15 cellular contexts compared by ENCODE assay signal in genomic region chr2:71353247-71353646, GRCh38. TPM values are rescaled to one million over a fixed set of nuclear protein-coding genes. Genes with fewer than 3 reads are reported as not detected.
DNase-seq lines count a peak whose midpoint lies in the region; ATAC-seq lines count a peak whose summit lies in the region.
"Had no signal": no experiment of that assay in that cellular context is flagged by ENCODE, and none has a peak within 500 bp of the region (broad histone marks: within the 10 kb centered on the region; RNA-seq: fewer than 3 reads in every experiment).

No MANE protein-coding gene starts in this region.

- H3K27ac Mint-ChIP-seq in activated naive CD4-positive, alpha-beta T cell treated with anti-CD3 and anti-CD28 coated beads for 36 hours: peak overlapping the region; percentile 19
- H3K27ac Mint-ChIP-seq in activated naive CD4-positive, alpha-beta T cell treated with anti-CD3 and anti-CD28 coated beads, Interleukin-2, amount 10 ng/mL, durations not matched to agents 7 days and 5 days: no peak overlapping the region
- peak overlapping the region in 1 of 2 donors; percentile 30 for H3K27ac Mint-ChIP-seq in stimulated activated naive CD8-positive, alpha-beta T cell treated with anti-CD3 and anti-CD28 coated beads, Interleukin-15, amount 100 ng/mL, for 72 hours

- no peaks in the 10 kb centered on the region for H3K9me3 Mint-ChIP-seq in activated naive CD4-positive, alpha-beta T cell treated with anti-CD3 and anti-CD28 coated beads for 36 hours
- H3K9me3 Mint-ChIP-seq in activated naive CD4-positive, alpha-beta T cell treated with anti-CD3 and anti-CD28 coated beads, Interleukin-2, amount 10 ng/mL, durations not matched to agents 7 days and 5 days: no peaks in the 10 kb centered on the region
- H3K9me3 Mint-ChIP-seq in stimulated activated naive CD8-positive, alpha-beta T cell treated with anti-CD3 and anti-CD28 coated beads, Interleukin-15, amount 100 ng/mL, for 72 hours: no peaks in the 10 kb centered on the region

- H3K36me3 Mint-ChIP-seq in activated naive CD4-positive, alpha-beta T cell treated with anti-CD3 and anti-CD28 coated beads for 36 hours (ENCODE audit: low read depth): peaks cover 37% of the 10 kb centered on the region
- peaks cover 53% of the 10 kb centered on the region for H3K36me3 Mint-ChIP-seq in activated naive CD4-positive, alpha-beta T cell treated with anti-CD3 and anti-CD28 coated beads, Interleukin-2, amount 10 ng/mL, durations not matched to agents 7 days and 5 days

- CTCF ChIA-PET in activated naive CD4-positive, alpha-beta T cell treated with anti-CD3 and anti-CD28 coated beads for 36 hours (lab: Charles Lee): interaction anchor here (1.1 kb wide), 1 partner anchor 22 kb away, joined by 4 read pairs; the partner anchor contains the start of gene ZNF638
- CTCF ChIA-PET in activated naive CD4-positive, alpha-beta T cell treated with anti-CD3 and anti-CD28 coated beads, Interleukin-2, amount 10 ng/mL, durations not matched to agents 7 days and 5 days (lab: Charles Lee): interaction anchor here (1.1 to 1.8 kb wide), 2 partner anchors 21 to 1937 kb away, joined by 4 to 8 read pairs; partner anchors contain the start of gene ZNF638

- H3K4me3 Mint-ChIP-seq in activated naive CD4-positive, alpha-beta T cell treated with anti-CD3 and anti-CD28 coated beads for 36 hours: no peak overlapping the region
- H3K4me3 Mint-ChIP-seq in activated naive CD4-positive, alpha-beta T cell treated with anti-CD3 and anti-CD28 coated beads, Interleukin-2, amount 10 ng/mL, durations not matched to agents 7 days and 5 days: no peak overlapping the region
- H3K4me3 Mint-ChIP-seq in stimulated activated naive CD8-positive, alpha-beta T cell treated with anti-CD3 and anti-CD28 coated beads, Interleukin-15, amount 100 ng/mL, for 72 hours: no peak overlapping the region

- DNase-seq in activated naive CD4-positive, alpha-beta T cell treated with anti-CD3 and anti-CD28 coated beads for 36 hours: peak; percentile 15
- DNase-seq in activated naive CD4-positive, alpha-beta T cell treated with anti-CD3 and anti-CD28 coated beads, Interleukin-2, amount 10 ng/mL, durations not matched to agents 7 days and 5 days: no peak
- no peak for DNase-seq in stimulated activated naive CD8-positive, alpha-beta T cell treated with anti-CD3 and anti-CD28 coated beads, Interleukin-15, amount 100 ng/mL, for 72 hours
- DNase-seq in NCI-H1417 treated with DMSO at 0.1 percent for 48 hours (lab: John Stamatoyannopoulos, UW) (no peak), NCI-H146 treated with DMSO at 0.1 percent for 48 hours (lab: John Stamatoyannopoulos, UW; ENCODE audit: unreplicated experiment) (no peak), Ammon's horn (ENCODE audit: low spot score) (no peak)
- DNase-seq: dermis blood vessel endothelial cell, DMS79 treated with DMSO at 0.1 percent for 48 hours, midbrain, NCI-H2171 treated with DMSO at 0.1 percent for 48 hours, Peyer's patch, posterior cingulate gyrus, uterus had no signal

- peaks cover 52% of the 10 kb centered on the region for H3K4me1 Mint-ChIP-seq in activated naive CD4-positive, alpha-beta T cell treated with anti-CD3 and anti-CD28 coated beads for 36 hours (ENCODE audit: low read depth)
- H3K4me1 Mint-ChIP-seq in activated naive CD4-positive, alpha-beta T cell treated with anti-CD3 and anti-CD28 coated beads, Interleukin-2, amount 10 ng/mL, durations not matched to agents 7 days and 5 days: peaks cover 13% of the 10 kb centered on the region
- H3K4me1 Mint-ChIP-seq in stimulated activated naive CD8-positive, alpha-beta T cell treated with anti-CD3 and anti-CD28 coated beads, Interleukin-15, amount 100 ng/mL, for 72 hours: peaks cover 49% of the 10 kb centered on the region

- intact Hi-C loops in activated naive CD4-positive, alpha-beta T cell treated with anti-CD3 and anti-CD28 coated beads for 36 hours (cut with micrococcal nuclease): loop anchor here (2.0 kb wide), 1 partner anchor 20 kb away; no protein-coding TSS in a partner anchor

- no peaks in the 10 kb centered on the region for H3K27me3 Mint-ChIP-seq in activated naive CD4-positive, alpha-beta T cell treated with anti-CD3 and anti-CD28 coated beads for 36 hours (ENCODE audit: low read depth)
- H3K27me3 Mint-ChIP-seq in activated naive CD4-positive, alpha-beta T cell treated with anti-CD3 and anti-CD28 coated beads, Interleukin-2, amount 10 ng/mL, durations not matched to agents 7 days and 5 days: no peaks in the 10 kb centered on the region
- no peaks in the 10 kb centered on the region for H3K27me3 Mint-ChIP-seq in stimulated activated naive CD8-positive, alpha-beta T cell treated with anti-CD3 and anti-CD28 coated beads, Interleukin-15, amount 100 ng/mL, for 72 hours

- peak; percentile 84 for ATAC-seq in GM21529 (IDR thresholded peaks at IDR 0.05; ENCODE audit: unreplicated experiment)
- ATAC-seq in HG03565 (IDR thresholded peaks at IDR 0.05; ENCODE audit: unreplicated experiment): peak; percentile 80
- ATAC-seq in stimulated activated naive CD8-positive, alpha-beta T cell treated with anti-CD3 and anti-CD28 coated beads, Interleukin-15, amount 100 ng/mL, for 72 hours: peak; percentile 73

RNA-seq across cellular contexts. Expression of gene ZNF638, which starts 21.7 kb away (rescaled TPM):
- 10 to 100 TPM; 79.8 to 84.0 TPM for total RNA-seq in activated naive CD4-positive, alpha-beta T cell treated with anti-CD3 and anti-CD28 coated beads for 36 hours
